In genomic region chr16:47323241-47323640, GRCh38 we compare ENCODE assay signal across 15 cellular contexts.
"Had no signal": no experiment of that assay in that cellular context is flagged by ENCODE, and none has a peak within 500 bp of the region (broad histone marks: within the 10 kb centered on the region; RNA-seq: fewer than 3 reads in every experiment).

No MANE protein-coding gene starts in this region.

- H3K4me1 Mint-ChIP-seq: activated naive CD8-positive, alpha-beta T cell treated with anti-CD3 and anti-CD28 coated beads, Interleukin-2, amount 50 U/mL, for 24 hours had no signal

- ATAC-seq: activated CD4-positive, CD25-positive, alpha-beta regulatory T cell treated with anti-CD3 and anti-CD28 coated beads, Interleukin-2, amount 50 U/mL, for 24 hours; activated naive CD8-positive, alpha-beta T cell treated with anti-CD3 and anti-CD28 coated beads, Interleukin-2, amount 50 U/mL, for 24 hours had no signal

- H3K9me3 ChIP-seq: ascending aorta, vagina had no signal

- H3K4me3 Mint-ChIP-seq: activated naive CD4-positive, alpha-beta T cell treated with anti-CD3 and anti-CD28 coated beads for 36 hours; activated naive CD8-positive, alpha-beta T cell treated with anti-CD3 and anti-CD28 coated beads, Interleukin-2, amount 50 U/mL, for 24 hours; nephron had no signal

- H3K4me3 ChIP-seq: ascending aorta, cardiac muscle cell, skin epidermis, tibial nerve, vagina had no signal

- H3K9me3 Mint-ChIP-seq: activated naive CD8-positive, alpha-beta T cell treated with anti-CD3 and anti-CD28 coated beads, Interleukin-2, amount 50 U/mL, for 24 hours had no signal

- H3K4me1 ChIP-seq: ascending aorta, tibial nerve, vagina had no signal

- H3K27ac ChIP-seq: ascending aorta, cardiac muscle cell, skin epidermis, tibial nerve, vagina had no signal

- H3K27me3 Mint-ChIP-seq: activated naive CD8-positive, alpha-beta T cell treated with anti-CD3 and anti-CD28 coated beads, Interleukin-2, amount 50 U/mL, for 24 hours had no signal

- DNase-seq: activated naive CD4-positive, alpha-beta T cell treated with anti-CD3 and anti-CD28 coated beads for 36 hours; activated naive CD8-positive, alpha-beta T cell treated with anti-CD3 and anti-CD28 coated beads, Interleukin-2, amount 50 U/mL, for 24 hours; hippocampal formation; occipital lobe; stimulated activated CD4-positive, alpha-beta T cell treated with anti-CD3 and anti-CD28 coated beads, Interleukin-4, amount 100 ng/mL, for 24 hours; stimulated activated naive CD4-positive, alpha-beta T cell treated with Interleukin-2 at 50 U/mL for 16 hours; substantia nigra had no signal

- H3K36me3 ChIP-seq: ascending aorta, cardiac muscle cell, vagina had no signal

- H3K27me3 ChIP-seq: ascending aorta, cardiac muscle cell, tibial nerve, vagina had no signal

- H3K27ac Mint-ChIP-seq: activated naive CD4-positive, alpha-beta T cell treated with anti-CD3 and anti-CD28 coated beads for 36 hours; activated naive CD8-positive, alpha-beta T cell treated with anti-CD3 and anti-CD28 coated beads, Interleukin-2, amount 50 U/mL, for 24 hours; activated T-helper 2 cell treated with anti-CD3 and anti-CD28 coated beads, Interferon-gamma antibody, Interleukin-2, Interleukin-4, amounts not matched to agents 10 μg/mL and 5 μg/mL and 100 μg/mL, durations not matched to agents 14 hours and 24 hours and 36 hours; nephron had no signal
